In the genomic region with DNA sequence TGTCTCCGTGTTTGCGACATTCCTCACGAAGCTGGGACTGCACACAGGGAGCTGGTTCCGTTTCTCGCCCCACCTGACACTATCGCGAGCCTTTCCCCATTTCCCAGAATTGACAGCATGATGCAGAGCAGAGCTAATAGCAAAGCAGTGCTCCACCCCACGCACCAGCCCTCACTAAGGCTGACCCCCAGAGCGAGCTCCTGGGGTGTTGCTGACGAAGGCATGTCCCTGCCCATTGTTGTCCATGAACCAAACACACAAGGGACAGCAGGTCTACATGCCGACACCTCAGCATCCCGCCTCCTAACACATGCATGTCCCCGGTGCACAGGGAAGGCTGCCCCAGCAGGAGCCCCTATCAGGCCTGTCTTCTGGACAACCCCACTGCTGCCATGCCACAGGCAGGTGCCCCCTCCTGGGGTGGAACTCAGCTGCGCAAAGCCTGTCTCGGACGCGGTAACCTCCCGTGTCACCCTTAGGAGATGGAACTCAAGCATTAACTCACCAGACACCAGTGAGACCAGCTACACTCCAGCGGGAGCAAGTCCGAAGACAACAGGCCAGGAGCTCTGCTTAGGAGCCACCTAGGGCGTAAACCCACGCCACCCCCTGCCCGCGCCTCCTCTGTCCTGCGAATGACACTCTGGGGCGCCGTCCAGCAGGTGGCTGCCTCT, we compare ENCODE assay signal across 22 cellular contexts. TPM values are rescaled to one million over a fixed set of nuclear protein-coding genes. Genes with fewer than 3 reads are reported as not detected.
DNase-seq lines count a peak whose midpoint lies in the region; ATAC-seq, FAIRE-seq and TF ChIP-seq lines count a peak whose summit lies in the region.
"Had no signal": no experiment of that assay in that cellular context is flagged by ENCODE, and none has a peak within 500 bp of the region (broad histone marks: within the 10 kb centered on the region; RNA-seq: fewer than 3 reads in every experiment).

No MANE protein-coding gene starts in this region.

- H2BK5ac ChIP-seq in H1 (ENCODE audit: low read depth, low read length) (peak overlapping the region; percentile 39; the same call in 1 of the 2 replicates), neuronal stem cell (ENCODE audit: low read length) (no peak overlapping the region)

- H3K4ac ChIP-seq in H1 (replicated peaks; ENCODE audit: insufficient read length, low read depth, low read length) (no peak overlapping the region), neuronal stem cell (ENCODE audit: low read length) (no peak overlapping the region)

- no peak for ATAC-seq in central memory CD8-positive, alpha-beta T cell (replicated peaks; ENCODE audit: extremely low read depth, poor library complexity, severe bottlenecking)
- no peak for ATAC-seq in HG02970 (IDR thresholded peaks at IDR 0.05; ENCODE audit: low FRiP score, unreplicated experiment)

- H3K23me2 ChIP-seq in H1 (ENCODE audit: low read depth, low read length) = no peaks in the 10 kb centered on the region

- intact Hi-C loops in spleen (cut with DNase I; ENCODE audit: low total_unique reads) = no loop called here

- H3K79me2 ChIP-seq in H1 (ENCODE audit: control insufficient read depth in 1 of 2, insufficient read depth in 2 of 2, low read length in 2 of 2) = no peaks in the 10 kb centered on the region

- H3K9ac ChIP-seq in H1 (replicated peaks in 1 of 4; ENCODE audit: extremely low read depth in 1 of 4, low read depth in 3 of 4, low read length in 3 of 4) = no peak overlapping the region
- peak overlapping the region; percentile 21 for H3K9ac ChIP-seq in neuronal stem cell (ENCODE audit: low read depth, low read length, poor library complexity)
- H3K9ac ChIP-seq: BLaER1, GM23248, KMS-11 had no signal

- H2AFZ ChIP-seq in H1 (ENCODE audit: low read length) = no peak overlapping the region
- H2AFZ ChIP-seq in neuronal stem cell (ENCODE audit: low read length) = no peak overlapping the region
- H2AFZ ChIP-seq: GM23248 had no signal

- H3K4me2 ChIP-seq in H1 (ENCODE audit: insufficient read depth in 1 of 2, low read depth in 2 of 2, low read length in 2 of 2) (no peak overlapping the region), neuronal stem cell (ENCODE audit: insufficient read depth, low read length, poor library complexity, severe bottlenecking) (no peak overlapping the region)
- H3K4me2 ChIP-seq: BLaER1, KMS-11 had no signal

- H3K4me3 ChIP-seq in H1 (ENCODE audit: extremely low read depth in 1 of 4, insufficient read depth in 2 of 4, low read depth in 3 of 4, low read length in 4 of 4) = no peak overlapping the region
- H3K4me3 ChIP-seq in neuronal stem cell (ENCODE audit: low read length in 2 of 2) = no peak overlapping the region
- no peak overlapping the region for H3K4me3 ChIP-seq in spleen
- H3K4me3 ChIP-seq: BLaER1, GM23248, HAP-1, Peyer's patch, SJSA1 had no signal

- no peak overlapping the region for H2AK5ac ChIP-seq in H1 (ENCODE audit: low read depth, low read length)
- H2AK5ac ChIP-seq in neuronal stem cell (ENCODE audit: low read depth, low read length) = no peak overlapping the region

- H4K5ac ChIP-seq in H1 (ENCODE audit: insufficient read length, low read depth, low read length) = no peak overlapping the region

- no peak overlapping the region for H4K91ac ChIP-seq in H1 (replicated peaks; ENCODE audit: insufficient read length, low read length)
- no peak overlapping the region for H4K91ac ChIP-seq in neuronal stem cell (ENCODE audit: low read depth, low read length, poor library complexity)

- CTCF ChIA-PET in H1 (lab: Charles Lee; ENCODE audit: partially characterized antibody) (interaction anchor here (0.6 to 1.4 kb wide), 3 partner anchors 43 to 616 kb away, joined by 3 read pairs; no protein-coding TSS in a partner anchor), RWPE1 (lab: Yijun Ruan, JAX) (interaction anchor here (0.5 to 0.9 kb wide), 2 partner anchors 44 to 136 kb away, joined by 3 to 4 read pairs; no protein-coding TSS in a partner anchor)

- H3K27me3 Mint-ChIP-seq in central memory CD8-positive, alpha-beta T cell = no peaks in the 10 kb centered on the region
- H3K27me3 Mint-ChIP-seq: CD4-positive, alpha-beta T cell had no signal

- 96% methylated on average over 27 of the region's 27 CpGs; no CpG with 5 or more reads in 1 of the 2 experiments for WGBS in H1 (ENCODE audit: extremely low coverage in 1 of 2, insufficient coverage in 1 of 2, insufficient read length in 1 of 2, insufficient replicate concordance in 2 of 2, low coverage in 1 of 2, low lambda C conversion rate in 2 of 2, missing lambda C conversion rate in 1 of 2), 2 experiments
- WGBS in neuronal stem cell (ENCODE audit: extremely low coverage in 2 of 2, insufficient read length in 2 of 2, insufficient replicate concordance in 1 of 2), 2 donors = no CpG with 5 or more reads among the region's 27 CpGs
- 95 to 98% (median 97%) methylated on average over 18 to 27 of the region's 27 CpGs for WGBS in spleen, 5 donors

- H3K9me3 ChIP-seq in H1 (ENCODE audit: insufficient read depth in 2 of 2, low read depth in 1 of 2, low read length in 1 of 2) = no peaks in the 10 kb centered on the region
- H3K9me3 ChIP-seq in neuronal stem cell (replicated peaks in 1 of 2; ENCODE audit: control insufficient read depth in 2 of 2, insufficient read depth in 1 of 2, low read depth in 1 of 2, low read length in 2 of 2) = peaks cover 0 to 13% of the 10 kb centered on the region in 2 donors
- no peaks in the 10 kb centered on the region for H3K9me3 ChIP-seq in spleen
- H3K9me3 ChIP-seq: BLaER1, Caco-2, HAP-1, Peyer's patch, SJSA1 had no signal

- POLR2A ChIA-PET in H1 (lab: Charles Lee; ENCODE audit: partially characterized antibody) = interaction anchor here (0.8 kb wide), 1 partner anchor 20 kb away, joined by 3 read pairs; no protein-coding TSS in a partner anchor
- POLR2A ChIA-PET in RWPE1 (lab: Yijun Ruan, JAX; ENCODE audit: low non-redundant PET) = no interaction called here

- peaks cover 4% of the 10 kb centered on the region in 2 experiments for H4K20me1 ChIP-seq in H1 (replicated peaks in 1 of 2; ENCODE audit: control insufficient read depth in 1 of 2, insufficient read depth in 2 of 2, low read length in 2 of 2)

- no peak for FAIRE-seq in H1 (lab: Jason Lieb, UNC)

- DNase-seq in central memory CD8-positive, alpha-beta T cell (ENCODE audit: low spot score in 2 of 2) = no peak
- no peak for DNase-seq in H1 (ENCODE audit: low read depth in 1 of 2, low spot score in 2 of 2)
- no peak for DNase-seq in neuronal stem cell (ENCODE audit: low spot score)
- DNase-seq in spleen = peak; percentile 66
- DNase-seq in RWPE1 (ENCODE audit: low spot score) = no peak
- no peak for DNase-seq in A172 (ENCODE audit: low spot score)
- DNase-seq: ACHN, Caco-2, DMS 273 treated with DMSO at 0.1 percent for 48 hours, DMS79 treated with DMSO at 0.1 percent for 48 hours, GM23248, NCI-H1105, NCI-H446, NCI-H526 had no signal

- H2BK12ac ChIP-seq in H1 (ENCODE audit: low read depth, low read length) (no peak overlapping the region), neuronal stem cell (ENCODE audit: low read length) (no peak overlapping the region)

- no peak overlapping the region for H3K14ac ChIP-seq in H1 (ENCODE audit: insufficient read length)
- H3K14ac ChIP-seq in neuronal stem cell (ENCODE audit: low read length) = no peak overlapping the region

- H3K23ac ChIP-seq in H1 (ENCODE audit: insufficient read length) (no peak overlapping the region), neuronal stem cell (ENCODE audit: low read depth, low read length, poor library complexity) (peak overlapping the region; percentile 71)

- H3K4me3 Mint-ChIP-seq in central memory CD8-positive, alpha-beta T cell = no peak overlapping the region
- H3K4me3 Mint-ChIP-seq: CD4-positive, alpha-beta T cell had no signal

- no peak overlapping the region for H3K18ac ChIP-seq in H1 (ENCODE audit: extremely low read depth, low read length)
- H3K18ac ChIP-seq in neuronal stem cell (ENCODE audit: low read length) = no peak overlapping the region

- TF ChIP-seq POLR2A in H1 (IDR thresholded peaks at IDR 0.05; ENCODE audit: control extremely low read depth in 1 of 2, low read depth in 2 of 2, low read length in 2 of 2) = no peak
- TF ChIP-seq POLR2A in spleen (IDR thresholded peaks at IDR 0.05) = no peak

- H3K4me1 ChIP-seq in H1 (replicated peaks in 1 of 4; ENCODE audit: control insufficient read depth in 3 of 4, insufficient read depth in 4 of 4, low read length in 3 of 4) (no peaks in the 10 kb centered on the region; a peak in 1 of 7 replicates), neuronal stem cell (ENCODE audit: control insufficient read depth in 2 of 2, insufficient read depth in 1 of 2, low read depth in 1 of 2, low read length in 2 of 2) (no peaks in the 10 kb centered on the region), spleen (no peaks in the 10 kb centered on the region)
- H3K4me1 ChIP-seq: Caco-2, HAP-1, Peyer's patch had no signal

- no peak for TF ChIP-seq EP300 in H1 (IDR thresholded peaks at IDR 0.05; ENCODE audit: borderline replicate concordance in 1 of 2, low read depth in 2 of 2, low read length in 2 of 2)

- H3K9me3 Mint-ChIP-seq in central memory CD8-positive, alpha-beta T cell = no peaks in the 10 kb centered on the region
- H3K9me3 Mint-ChIP-seq: CD4-positive, alpha-beta T cell had no signal

- H3K27ac Mint-ChIP-seq in central memory CD8-positive, alpha-beta T cell (ENCODE audit: low read depth) = peak overlapping the region; percentile 86
- H3K27ac Mint-ChIP-seq: CD4-positive, alpha-beta T cell had no signal

- H3K56ac ChIP-seq in H1 (replicated peaks; ENCODE audit: insufficient read length, low read depth, low read length) = no peak overlapping the region

- H3K27ac ChIP-seq in H1 (ENCODE audit: low read depth, low read length) (no peak overlapping the region), neuronal stem cell (replicated peaks; ENCODE audit: low read length) (no peak overlapping the region), spleen (no peak overlapping the region), RWPE1 (no peak overlapping the region)
- H3K27ac ChIP-seq: BLaER1, GM23248, HL-60, KMS-11, Peyer's patch, SJSA1 had no signal

- no peak overlapping the region for H2BK15ac ChIP-seq in H1 (ENCODE audit: low read length)
- no peak overlapping the region for H2BK15ac ChIP-seq in neuronal stem cell (ENCODE audit: low read length)

- no peaks in the 10 kb centered on the region; the same call in 1 of the 2 replicates for H3K79me1 ChIP-seq in H1 (ENCODE audit: low read depth, low read length)
- H3K79me1 ChIP-seq in neuronal stem cell (ENCODE audit: low read depth, low read length) = peaks cover 24% of the 10 kb centered on the region

- H4K8ac ChIP-seq in H1 (ENCODE audit: extremely low read depth, insufficient read depth, low read length) (no peak overlapping the region), neuronal stem cell (ENCODE audit: low read depth, low read length) (peak overlapping the region; percentile 96)

- H3K27me3 ChIP-seq in H1 (replicated peaks in 1 of 4; ENCODE audit: control insufficient read depth in 3 of 4, extremely low read depth in 1 of 4, insufficient read depth in 3 of 4, low read length in 3 of 4) (no peaks in the 10 kb centered on the region), neuronal stem cell (ENCODE audit: control insufficient read depth in 3 of 3, insufficient read depth in 3 of 3, low read depth in 1 of 3, low read length in 3 of 3) (no peaks in the 10 kb centered on the region), spleen (replicated peaks in 1 of 7) (no peaks in the 10 kb centered on the region)
- H3K27me3 ChIP-seq: BLaER1, Peyer's patch, SJSA1 had no signal

- H3K36me3 Mint-ChIP-seq in central memory CD8-positive, alpha-beta T cell (ENCODE audit: insufficient read depth) = peaks cover 64% of the 10 kb centered on the region

- peaks cover 14% of the 10 kb centered on the region for H3K4me1 Mint-ChIP-seq in central memory CD8-positive, alpha-beta T cell

- H2BK120ac ChIP-seq in H1 (replicated peaks; ENCODE audit: low read depth, low read length) (no peak overlapping the region), neuronal stem cell (ENCODE audit: low read depth, low read length) (no peak overlapping the region)

- no peak for TF ChIP-seq RAD21 in H1 (IDR thresholded peaks at IDR 0.05 in 1 of 2, conservative IDR thresholded peaks at IDR 0.05 in 1 of 2; ENCODE audit: low read depth in 2 of 2, low read length in 2 of 2)

- H3K36me3 ChIP-seq in H1 (ENCODE audit: control insufficient read depth in 2 of 4, insufficient read depth in 4 of 4, low read length in 3 of 4) = peaks cover 18 to 62% (median 50%) of the 10 kb centered on the region in 4 experiments; a peak in 6 of 8 replicates
- H3K36me3 ChIP-seq in neuronal stem cell (replicated peaks in 1 of 2; ENCODE audit: control insufficient read depth in 2 of 2, insufficient read depth in 2 of 2, low read length in 2 of 2) = peaks cover 73 to 94% of the 10 kb centered on the region in 2 donors
- H3K36me3 ChIP-seq in spleen = peaks cover 16 to 100% (median 98%) of the 10 kb centered on the region in 6 donors

- no peak for TF ChIP-seq CTCF in H1 (IDR thresholded peaks at IDR 0.05; ENCODE audit: control extremely low read depth in 1 of 3, insufficient read depth in 1 of 3, low read depth in 1 of 3, low read length in 3 of 3)
- no peak for TF ChIP-seq CTCF in spleen (IDR thresholded peaks at IDR 0.05 in 8 of 11, conservative IDR thresholded peaks at IDR 0.05 in 3 of 11)
- TF ChIP-seq CTCF in RWPE1 (conservative IDR thresholded peaks at IDR 0.05; ENCODE audit: low read depth) = no peak

- no peak overlapping the region for H2BK20ac ChIP-seq in H1 (ENCODE audit: low read length)

RNA-seq across cellular contexts. Expression of gene TRAP1, which starts 16.9 kb away (rescaled TPM):
- 215 and 222 TPM in 2 replicates for total RNA-seq in H1 (2021; fragmentation: NEBNext Ultra II Directional; extraction: Animal tissue kit (Norgen Biotek cat#: 25700))
- polyA plus RNA-seq in H1 (2011; rRNA removed) (283 and 353 TPM in 2 replicates), spleen (10 to 100 TPM; 43.4 to 97.1 (median 49.8) TPM)
- 294 TPM for polyA plus RNA-seq in H1 (2011; cell fraction: cytosol; rRNA removed)
- polyA plus RNA-seq in H1 (2011; cell fraction: nucleus; rRNA removed) = 691 TPM
- 238 to 338 TPM (median 307 TPM) in 4 replicates for polyA plus RNA-seq in H1 (2012, experiment 1 of 2)
- 231 TPM for polyA plus RNA-seq in H1 (2012, experiment 2 of 2)
- polyA plus RNA-seq in H1 (2013, experiment 1 of 2) = 287 TPM
- 257 TPM for polyA plus RNA-seq in H1 (2013, experiment 2 of 2)
- polyA minus RNA-seq in H1 (2011; rRNA and poly(A)+ RNA removed) = 361 and 364 TPM in 2 replicates
- polyA minus RNA-seq in H1 (2011; cell fraction: cytosol; rRNA and poly(A)+ RNA removed) = 128 TPM
- 138 TPM for polyA minus RNA-seq in H1 (2011; cell fraction: nucleus; rRNA and poly(A)+ RNA removed)
- 156 TPM for polyA plus RNA-seq in neuronal stem cell (2013, experiment 1 of 2)
- 144 TPM for polyA plus RNA-seq in neuronal stem cell (2013, experiment 2 of 2)
- 10 to 100 TPM; 33.7 to 77.5 (median 53.7) TPM for total RNA-seq in spleen
- 106 and 123 TPM in 2 replicates for total RNA-seq in A172 (2014; rRNA removed; shearing (Covaris generic))
